In genomic region chr12:59944177-59944576, GRCh38 we compare ENCODE assay signal across 29 cellular contexts.
"Had no signal": no experiment of that assay in that cellular context is flagged by ENCODE, and none has a peak within 500 bp of the region (broad histone marks: within the 10 kb centered on the region; RNA-seq: fewer than 3 reads in every experiment).

No MANE protein-coding gene starts in this region.

- DNase-seq: activated effector memory CD4-positive, alpha-beta T cell treated with anti-CD3 and anti-CD28 coated beads, Interleukin-2, amount 50 U/mL, for 16 hours; activated effector memory CD4-positive, alpha-beta T cell treated with Interleukin-2 at 50 U/mL for 16 hours; activated gamma-delta T cell; activated gamma-delta T cell treated with Interleukin-2 at 50 U/mL for 16 hours; activated naive CD4-positive, alpha-beta T cell; activated naive CD4-positive, alpha-beta T cell treated with anti-CD3 and anti-CD28 coated beads for 36 hours; activated naive CD4-positive, alpha-beta T cell treated with anti-CD3 and anti-CD28 coated beads, Interleukin-2, amount 10 ng/mL, durations not matched to agents 7 days and 5 days; activated naive CD4-positive, alpha-beta T cell treated with anti-CD3 and anti-CD28 coated beads, Interleukin-2, amount 50 U/mL, for 16 hours; activated naive CD4-positive, alpha-beta T cell treated with Interleukin-2 at 50 U/mL for 16 hours; activated naive CD8-positive, alpha-beta T cell treated with anti-CD3 and anti-CD28 coated beads for 36 hours; activated naive CD8-positive, alpha-beta T cell treated with anti-CD3 and anti-CD28 coated beads, Interleukin-2, amount 10 ng/mL, durations not matched to agents 7 days and 5 days; activated naive CD8-positive, alpha-beta T cell treated with anti-CD3 and anti-CD28 coated beads, Interleukin-2, amount 50 U/mL, for 24 hours; activated T-cell treated with anti-CD3 and anti-CD28 coated beads, Interleukin-2, amount 50 U/mL, for 24 hours; activated T-cell treated with anti-CD3 and anti-CD28 coated beads, Interleukin-2, amount 50 U/mL, for 4 hours; activated T-cell treated with anti-CD3 and anti-CD28 coated beads, Interleukin-2, amount 50 U/mL, for 48 hours; activated T-cell treated with anti-CD3 and anti-CD28 coated beads, Interleukin-2, amount 50 U/mL, for 72 hours; adrenal gland; amniotic stem cell; amygdala; anterior cingulate cortex; aorta; body of pancreas; brain microvascular endothelial cell; caudate nucleus; central memory CD4-positive, alpha-beta T cell; cerebellar nuclear complex had no signal

- H3K27ac ChIP-seq: adrenal gland, ascending aorta, body of pancreas, brain microvascular endothelial cell, breast epithelium, cardiac muscle cell had no signal

- H3K27me3 ChIP-seq: adrenal gland, ascending aorta, body of pancreas, brain microvascular endothelial cell, breast epithelium, cardiac muscle cell had no signal

- H3K9me3 ChIP-seq: adrenal gland, ascending aorta, body of pancreas, breast epithelium had no signal

- H3K36me3 ChIP-seq: adrenal gland, ascending aorta, brain microvascular endothelial cell, breast epithelium, cardiac muscle cell had no signal

- H3K4me3 ChIP-seq: adrenal gland, ascending aorta, body of pancreas, breast epithelium, cardiac muscle cell had no signal
